1 cellular context compared by ENCODE assay signal in genomic region chr2:45145073-45145899, GRCh38.
TF ChIP-seq lines count a peak whose summit lies in the region.

No MANE protein-coding gene starts in this region.

TF ChIP-seq in GM23338, 12 proteins besides CTCF, POLR2A, EP300 and RAD21 (continued from another document):
- TF ChIP-seq, protein P1, sequence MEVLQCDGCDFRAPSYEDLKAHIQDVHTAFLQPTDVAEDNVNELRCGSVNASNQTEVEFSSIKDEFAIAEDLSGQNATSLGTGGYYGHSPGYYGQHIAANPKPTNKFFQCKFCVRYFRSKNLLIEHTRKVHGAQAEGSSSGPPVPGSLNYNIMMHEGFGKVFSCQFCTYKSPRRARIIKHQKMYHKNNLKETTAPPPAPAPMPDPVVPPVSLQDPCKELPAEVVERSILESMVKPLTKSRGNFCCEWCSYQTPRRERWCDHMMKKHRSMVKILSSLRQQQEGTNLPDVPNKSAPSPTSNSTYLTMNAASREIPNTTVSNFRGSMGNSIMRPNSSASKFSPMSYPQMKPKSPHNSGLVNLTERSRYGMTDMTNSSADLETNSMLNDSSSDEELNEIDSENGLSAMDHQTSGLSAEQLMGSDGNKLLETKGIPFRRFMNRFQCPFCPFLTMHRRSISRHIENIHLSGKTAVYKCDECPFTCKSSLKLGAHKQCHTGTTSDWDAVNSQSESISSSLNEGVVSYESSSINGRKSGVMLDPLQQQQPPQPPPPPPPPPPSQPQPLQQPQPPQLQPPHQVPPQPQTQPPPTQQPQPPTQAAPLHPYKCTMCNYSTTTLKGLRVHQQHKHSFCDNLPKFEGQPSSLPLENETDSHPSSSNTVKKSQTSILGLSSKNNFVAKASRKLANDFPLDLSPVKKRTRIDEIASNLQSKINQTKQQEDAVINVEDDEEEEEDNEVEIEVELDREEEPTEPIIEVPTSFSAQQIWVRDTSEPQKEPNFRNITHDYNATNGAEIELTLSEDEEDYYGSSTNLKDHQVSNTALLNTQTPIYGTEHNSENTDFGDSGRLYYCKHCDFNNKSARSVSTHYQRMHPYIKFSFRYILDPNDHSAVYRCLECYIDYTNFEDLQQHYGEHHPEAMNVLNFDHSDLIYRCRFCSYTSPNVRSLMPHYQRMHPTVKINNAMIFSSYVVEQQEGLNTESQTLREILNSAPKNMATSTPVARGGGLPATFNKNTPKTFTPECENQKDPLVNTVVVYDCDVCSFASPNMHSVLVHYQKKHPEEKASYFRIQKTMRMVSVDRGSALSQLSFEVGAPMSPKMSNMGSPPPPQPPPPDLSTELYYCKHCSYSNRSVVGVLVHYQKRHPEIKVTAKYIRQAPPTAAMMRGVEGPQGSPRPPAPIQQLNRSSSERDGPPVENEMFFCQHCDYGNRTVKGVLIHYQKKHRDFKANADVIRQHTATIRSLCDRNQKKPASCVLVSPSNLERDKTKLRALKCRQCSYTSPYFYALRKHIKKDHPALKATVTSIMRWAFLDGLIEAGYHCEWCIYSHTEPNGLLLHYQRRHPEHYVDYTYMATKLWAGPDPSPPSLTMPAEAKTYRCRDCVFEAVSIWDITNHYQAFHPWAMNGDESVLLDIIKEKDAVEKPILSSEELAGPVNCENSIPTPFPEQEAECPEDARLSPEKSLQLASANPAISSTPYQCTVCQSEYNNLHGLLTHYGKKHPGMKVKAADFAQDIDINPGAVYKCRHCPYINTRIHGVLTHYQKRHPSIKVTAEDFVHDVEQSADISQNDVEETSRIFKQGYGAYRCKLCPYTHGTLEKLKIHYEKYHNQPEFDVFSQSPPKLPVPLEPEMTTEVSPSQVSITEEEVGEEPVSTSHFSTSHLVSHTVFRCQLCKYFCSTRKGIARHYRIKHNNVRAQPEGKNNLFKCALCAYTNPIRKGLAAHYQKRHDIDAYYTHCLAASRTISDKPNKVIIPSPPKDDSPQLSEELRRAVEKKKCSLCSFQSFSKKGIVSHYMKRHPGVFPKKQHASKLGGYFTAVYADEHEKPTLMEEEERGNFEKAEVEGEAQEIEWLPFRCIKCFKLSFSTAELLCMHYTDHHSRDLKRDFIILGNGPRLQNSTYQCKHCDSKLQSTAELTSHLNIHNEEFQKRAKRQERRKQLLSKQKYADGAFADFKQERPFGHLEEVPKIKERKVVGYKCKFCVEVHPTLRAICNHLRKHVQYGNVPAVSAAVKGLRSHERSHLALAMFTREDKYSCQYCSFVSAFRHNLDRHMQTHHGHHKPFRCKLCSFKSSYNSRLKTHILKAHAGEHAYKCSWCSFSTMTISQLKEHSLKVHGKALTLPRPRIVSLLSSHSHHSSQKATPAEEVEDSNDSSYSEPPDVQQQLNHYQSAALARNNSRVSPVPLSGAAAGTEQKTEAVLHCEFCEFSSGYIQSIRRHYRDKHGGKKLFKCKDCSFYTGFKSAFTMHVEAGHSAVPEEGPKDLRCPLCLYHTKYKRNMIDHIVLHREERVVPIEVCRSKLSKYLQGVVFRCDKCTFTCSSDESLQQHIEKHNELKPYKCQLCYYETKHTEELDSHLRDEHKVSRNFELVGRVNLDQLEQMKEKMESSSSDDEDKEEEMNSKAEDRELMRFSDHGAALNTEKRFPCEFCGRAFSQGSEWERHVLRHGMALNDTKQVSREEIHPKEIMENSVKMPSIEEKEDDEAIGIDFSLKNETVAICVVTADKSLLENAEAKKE (CRISPR knock-in tag; IDR thresholded peaks at IDR 0.05): no peak
- TF ChIP-seq ZNF114 (CRISPR knock-in tag; IDR thresholded peaks at IDR 0.05): no peak
- no peak for TF ChIP-seq CREB1 (CRISPR knock-in tag; IDR thresholded peaks at IDR 0.05; ENCODE audit: low read depth)
- TF ChIP-seq EZH2 (IDR thresholded peaks at IDR 0.05; ENCODE audit: low read depth, unreplicated experiment): no peak
- TF ChIP-seq, protein P2, sequence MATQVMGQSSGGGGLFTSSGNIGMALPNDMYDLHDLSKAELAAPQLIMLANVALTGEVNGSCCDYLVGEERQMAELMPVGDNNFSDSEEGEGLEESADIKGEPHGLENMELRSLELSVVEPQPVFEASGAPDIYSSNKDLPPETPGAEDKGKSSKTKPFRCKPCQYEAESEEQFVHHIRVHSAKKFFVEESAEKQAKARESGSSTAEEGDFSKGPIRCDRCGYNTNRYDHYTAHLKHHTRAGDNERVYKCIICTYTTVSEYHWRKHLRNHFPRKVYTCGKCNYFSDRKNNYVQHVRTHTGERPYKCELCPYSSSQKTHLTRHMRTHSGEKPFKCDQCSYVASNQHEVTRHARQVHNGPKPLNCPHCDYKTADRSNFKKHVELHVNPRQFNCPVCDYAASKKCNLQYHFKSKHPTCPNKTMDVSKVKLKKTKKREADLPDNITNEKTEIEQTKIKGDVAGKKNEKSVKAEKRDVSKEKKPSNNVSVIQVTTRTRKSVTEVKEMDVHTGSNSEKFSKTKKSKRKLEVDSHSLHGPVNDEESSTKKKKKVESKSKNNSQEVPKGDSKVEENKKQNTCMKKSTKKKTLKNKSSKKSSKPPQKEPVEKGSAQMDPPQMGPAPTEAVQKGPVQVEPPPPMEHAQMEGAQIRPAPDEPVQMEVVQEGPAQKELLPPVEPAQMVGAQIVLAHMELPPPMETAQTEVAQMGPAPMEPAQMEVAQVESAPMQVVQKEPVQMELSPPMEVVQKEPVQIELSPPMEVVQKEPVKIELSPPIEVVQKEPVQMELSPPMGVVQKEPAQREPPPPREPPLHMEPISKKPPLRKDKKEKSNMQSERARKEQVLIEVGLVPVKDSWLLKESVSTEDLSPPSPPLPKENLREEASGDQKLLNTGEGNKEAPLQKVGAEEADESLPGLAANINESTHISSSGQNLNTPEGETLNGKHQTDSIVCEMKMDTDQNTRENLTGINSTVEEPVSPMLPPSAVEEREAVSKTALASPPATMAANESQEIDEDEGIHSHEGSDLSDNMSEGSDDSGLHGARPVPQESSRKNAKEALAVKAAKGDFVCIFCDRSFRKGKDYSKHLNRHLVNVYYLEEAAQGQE (IDR thresholded peaks at IDR 0.05; ENCODE audit: unreplicated experiment): no peak
TF ChIP-seq in GM23338: peak in this region for 0.
